In the genomic region with DNA sequence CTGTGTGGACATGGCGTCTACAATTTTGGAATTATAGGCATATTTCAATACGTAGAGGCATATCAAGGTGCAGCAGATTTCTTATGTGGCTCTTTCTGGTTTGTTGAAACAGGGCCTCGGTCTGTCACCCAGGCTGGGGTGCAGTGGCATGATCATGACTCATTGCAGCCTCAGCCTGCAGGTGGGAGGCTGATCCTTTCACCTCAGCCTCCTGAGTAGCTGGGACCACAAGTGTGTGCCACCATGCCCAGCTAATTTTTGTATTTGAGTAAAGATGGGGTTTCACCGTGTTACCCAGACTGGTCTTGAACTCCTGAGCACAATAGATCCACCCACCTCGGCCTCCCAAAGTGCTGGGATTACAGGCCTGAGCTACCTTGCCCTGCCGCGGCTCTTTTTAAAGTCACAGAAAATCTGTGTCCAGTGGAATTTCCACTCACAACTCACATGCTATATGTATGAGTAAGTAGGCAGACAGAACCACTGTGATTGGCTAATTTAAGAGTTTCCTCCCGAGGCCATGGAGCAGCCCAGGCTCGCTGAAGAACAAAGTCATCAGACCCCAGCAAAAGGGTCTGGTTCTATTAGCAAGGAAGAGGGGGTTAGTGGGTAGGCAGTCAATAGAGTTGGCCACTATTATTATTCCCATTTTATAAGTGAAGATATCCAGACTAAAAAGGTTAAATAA, we compare ENCODE assay signal across 11 cellular contexts. TPM values are rescaled to one million over a fixed set of nuclear protein-coding genes. Genes with fewer than 3 reads are reported as not detected.
A peak's percentile ranks its signal among the peaks of the same experiment; 100 is the strongest.
DNase-seq lines count a peak whose midpoint lies in the region; ATAC-seq, FAIRE-seq and TF ChIP-seq lines count a peak whose summit lies in the region.
"Had no signal": no experiment of that assay in that cellular context is flagged by ENCODE, and none has a peak within 500 bp of the region (broad histone marks: within the 10 kb centered on the region; RNA-seq: fewer than 3 reads in every experiment).

No MANE protein-coding gene starts in this region.

- H3K4me2 ChIP-seq in IMR-90 (ENCODE audit: low read depth, low read length): no peak overlapping the region
- H3K4me2 ChIP-seq in GM12878 (ENCODE audit: control insufficient read depth, insufficient read depth): peak overlapping the region; percentile 49
- H3K4me2 ChIP-seq in trophoblast cell (ENCODE audit: low read length): no peak overlapping the region

- H2AFZ ChIP-seq in IMR-90 (replicated peaks; ENCODE audit: low read length, poor library complexity) (no peak overlapping the region), GM12878 (ENCODE audit: control insufficient read depth, low read depth, low read length) (no peak overlapping the region; the same call in none of the 2 replicates), trophoblast cell (ENCODE audit: insufficient read depth, low read length, poor library complexity) (no peak overlapping the region)

- H3K27me3 Mint-ChIP-seq in activated CD4-positive, alpha-beta memory T cell treated with anti-CD3 and anti-CD28 coated beads, Interleukin-2, amount 10 ng/mL, durations not matched to agents 7 days and 5 days: no peaks in the 10 kb centered on the region

- H3K4me1 ChIP-seq in IMR-90 (ENCODE audit: control insufficient read depth, insufficient read depth, low read length) (peaks cover 11% of the 10 kb centered on the region), GM12878 (ENCODE audit: control insufficient read depth, insufficient read depth, low read length) (peaks cover 66% of the 10 kb centered on the region), trophoblast cell (ENCODE audit: control insufficient read depth in 1 of 2, insufficient read depth in 2 of 2, low read length in 2 of 2) (no peaks in the 10 kb centered on the region)
- H3K4me1 ChIP-seq: ascending aorta had no signal

- intact Hi-C loops in IMR-90 (cut with micrococcal nuclease) (no loop called here), GM12878 (cut with micrococcal nuclease; ENCODE audit: unreplicated experiment) (loop anchor here (5.0 kb wide), 1 partner anchor 38 kb away; no protein-coding TSS in a partner anchor)

- H2BK12ac ChIP-seq in trophoblast cell (ENCODE audit: low read length): no peak overlapping the region

- peaks cover 16% of the 10 kb centered on the region for H3K9me1 ChIP-seq in IMR-90 (ENCODE audit: insufficient read depth, low read length)

- H3K14ac ChIP-seq in IMR-90 (replicated peaks; ENCODE audit: low read depth, low read length): no peak overlapping the region
- no peak overlapping the region for H3K14ac ChIP-seq in trophoblast cell (ENCODE audit: low read length)

- no peaks in the 10 kb centered on the region for H3K9me3 Mint-ChIP-seq in activated CD4-positive, alpha-beta memory T cell treated with anti-CD3 and anti-CD28 coated beads, Interleukin-2, amount 10 ng/mL, durations not matched to agents 7 days and 5 days

- H4K8ac ChIP-seq in IMR-90 (ENCODE audit: low read depth in 2 of 2, low read length in 2 of 2): no peak overlapping the region
- no peak overlapping the region for H4K8ac ChIP-seq in trophoblast cell (ENCODE audit: low read depth, low read length)

- H2AK5ac ChIP-seq in IMR-90 (ENCODE audit: low read depth, low read length) (no peak overlapping the region), trophoblast cell (ENCODE audit: low read length) (no peak overlapping the region)

- H4K20me1 ChIP-seq in IMR-90 (ENCODE audit: insufficient read depth, low read length) (peaks cover 7% of the 10 kb centered on the region; the same call in 1 of the 2 replicates), GM12878 (ENCODE audit: control insufficient read depth, insufficient read depth) (no peaks in the 10 kb centered on the region)

- no peak overlapping the region for H4K91ac ChIP-seq in IMR-90 (ENCODE audit: insufficient read depth, low read depth, low read length)
- no peak overlapping the region for H4K91ac ChIP-seq in trophoblast cell (ENCODE audit: low read depth, low read length)

- SMC1A ChIA-PET in GM12878 (lab: Charles Lee; ENCODE audit: uncharacterized antibody, unreplicated experiment): interaction anchor here (0.9 to 14.5 kb wide), 10 partner anchors 9 to 109 kb away, joined by 3 to 254 read pairs (median 6); partner anchors contain the start of gene GNG2

- H3K27ac ChIP-seq in IMR-90 (ENCODE audit: insufficient read depth, low read length): no peak overlapping the region
- peak overlapping the region; percentile 69 for H3K27ac ChIP-seq in GM12878 (ENCODE audit: control insufficient read depth, insufficient read depth)
- H3K27ac ChIP-seq in trophoblast cell (ENCODE audit: low read depth, low read length): no peak overlapping the region
- H3K27ac ChIP-seq: ascending aorta had no signal

- H3K23ac ChIP-seq in IMR-90 (ENCODE audit: low read depth, low read length) (0 out of 2 replicates have a peak overlapping the region, but pooled peaks have one; percentile 71), trophoblast cell (ENCODE audit: low read length) (no peak overlapping the region)

- H2AK9ac ChIP-seq in IMR-90 (replicated peaks; ENCODE audit: low read depth, low read length, poor library complexity): no peak overlapping the region

- no peak for FAIRE-seq in GM12878 (lab: Jason Lieb, UNC)
- FAIRE-seq: endometrium had no signal

- RAD21 ChIA-PET in GM12878 (lab: Charles Lee; ENCODE audit: unreplicated experiment): interaction anchor here (1.1 to 15.9 kb wide), 5 partner anchors 9 to 109 kb away, joined by 3 to 197 read pairs (median 14); partner anchors contain the start of gene GNG2

- TF ChIP-seq CTCF in IMR-90 (conservative IDR thresholded peaks at IDR 0.05; ENCODE audit: low read depth, low read length) (no peak), GM12878 (IDR thresholded peaks at IDR 0.05 in 2 of 3, conservative IDR thresholded peaks at IDR 0.05 in 1 of 3; ENCODE audit: control insufficient read depth in 2 of 3, extremely low read depth in 1 of 3, insufficient read depth in 1 of 3, low read depth in 3 of 3, low read length in 3 of 3) (no peak)

- no peak overlapping the region for H3K56ac ChIP-seq in IMR-90 (ENCODE audit: extremely low read depth, insufficient read depth, low read length)

- H2BK20ac ChIP-seq in IMR-90 (ENCODE audit: low read depth, low read length): no peak overlapping the region

- in situ Hi-C loops in IMR-90 (cut with MboI; ENCODE audit: low sequenced_read_pairs) (no loop called here), GM12878 (cut with MboI) (no loop called here)

- TF ChIP-seq RAD21 in IMR-90 (IDR thresholded peaks at IDR 0.05; ENCODE audit: low read length) (no peak), GM12878 (IDR thresholded peaks at IDR 0.05; ENCODE audit: insufficient read depth, low read depth, low read length) (no peak)

- POLR2A ChIA-PET in IMR-90 (lab: Charles Lee; ENCODE audit: unreplicated experiment) (no interaction called here), GM12878 (lab: Charles Lee) (interaction anchor here (0.8 to 4.7 kb wide), 6 partner anchors 9 to 20 kb away, joined by 3 to 28 read pairs (median 4); partner anchors contain the start of gene GNG2), HEK293T (lab: Yijun Ruan, JAX) (no interaction called here)
- POLR2A ChIA-PET in activated CD4-positive, alpha-beta memory T cell treated with anti-CD3 and anti-CD28 coated beads, Interleukin-2, amount 10 ng/mL, durations not matched to agents 7 days and 5 days (lab: Charles Lee): interaction anchor here (0.6 to 5.7 kb wide), 7 partner anchors 8 to 318 kb away, joined by 3 to 78 read pairs (median 3); partner anchors contain the start of gene GNG2

- H3K9ac ChIP-seq in IMR-90 (ENCODE audit: low read depth, low read length): no peak overlapping the region
- H3K9ac ChIP-seq in GM12878 (ENCODE audit: control insufficient read depth, insufficient read depth, low read length): no peak overlapping the region
- no peak overlapping the region for H3K9ac ChIP-seq in trophoblast cell (ENCODE audit: low read length)

- H3K4me1 Mint-ChIP-seq in activated CD4-positive, alpha-beta memory T cell treated with anti-CD3 and anti-CD28 coated beads, Interleukin-2, amount 10 ng/mL, durations not matched to agents 7 days and 5 days: peaks cover 43% of the 10 kb centered on the region

- H2BK5ac ChIP-seq in IMR-90 (ENCODE audit: low read depth, low read length, poor library complexity, severe bottlenecking) (no peak overlapping the region), trophoblast cell (ENCODE audit: low read depth, low read length, poor library complexity) (no peak overlapping the region)

- H3K79me2 ChIP-seq in GM12878 (ENCODE audit: control insufficient read depth, insufficient read depth, low read length) (peaks cover 84% of the 10 kb centered on the region), trophoblast cell (ENCODE audit: control insufficient read depth, insufficient read depth, low read length, poor library complexity) (no peaks in the 10 kb centered on the region)

- H3K27me3 ChIP-seq in IMR-90 (ENCODE audit: control insufficient read depth, insufficient read depth, low read length) (no peaks in the 10 kb centered on the region), GM12878 (replicated peaks in 1 of 2; ENCODE audit: control insufficient read depth in 2 of 2, insufficient read depth in 2 of 2, low read length in 1 of 2) (no peaks in the 10 kb centered on the region), trophoblast cell (ENCODE audit: insufficient read depth, low read length) (no peaks in the 10 kb centered on the region)
- H3K27me3 ChIP-seq: ascending aorta had no signal

- no peak overlapping the region for H4K12ac ChIP-seq in trophoblast cell (ENCODE audit: low read depth, low read length)

- H3K36me3 Mint-ChIP-seq in activated CD4-positive, alpha-beta memory T cell treated with anti-CD3 and anti-CD28 coated beads, Interleukin-2, amount 10 ng/mL, durations not matched to agents 7 days and 5 days (ENCODE audit: low read depth): peaks cover 35% of the 10 kb centered on the region

- dilution Hi-C loops in IMR-90 (cut with HindIII; ENCODE audit: low sequenced_read_pairs, unreplicated experiment): no loop called here

- 100% methylated on average over 1 of the region's 9 CpGs; no CpG with 5 or more reads in 1 of the 2 experiments for WGBS in IMR-90 (ENCODE audit: extremely low coverage in 2 of 2, insufficient read length in 1 of 2), 2 experiments
- WGBS in GM12878 (ENCODE audit: insufficient coverage, insufficient replicate concordance, low lambda C conversion rate, missing lambda C conversion rate): 15% methylated on average over 9 of the region's 9 CpGs
- no CpG with 5 or more reads among the region's 9 CpGs for WGBS in trophoblast cell (ENCODE audit: extremely low coverage, insufficient coverage, insufficient read length)

- peaks cover 34 to 62% of the 10 kb centered on the region in 2 experiments for H3K79me1 ChIP-seq in IMR-90 (ENCODE audit: low read depth in 1 of 2, low read length in 2 of 2)
- no peaks in the 10 kb centered on the region for H3K79me1 ChIP-seq in trophoblast cell (ENCODE audit: low read length)

- no peak overlapping the region for H4K5ac ChIP-seq in IMR-90 (ENCODE audit: low read depth, low read length)

- ATAC-seq in IMR-90 (ENCODE audit: low read depth) (no peak), GM12878 (peak; percentile 24)

- TF ChIP-seq POLR2A in IMR-90 (IDR thresholded peaks at IDR 0.05; ENCODE audit: low read depth, low read length) (no peak), GM12878 (IDR thresholded peaks at IDR 0.05; ENCODE audit: low read depth, low read length) (no peak)

- peak overlapping the region; percentile 69 for H3K27ac Mint-ChIP-seq in activated CD4-positive, alpha-beta memory T cell treated with anti-CD3 and anti-CD28 coated beads, Interleukin-2, amount 10 ng/mL, durations not matched to agents 7 days and 5 days

- CTCF ChIA-PET in IMR-90 (lab: Yijun Ruan, JAX): no interaction called here
- CTCF ChIA-PET in activated CD4-positive, alpha-beta memory T cell treated with anti-CD3 and anti-CD28 coated beads, Interleukin-2, amount 10 ng/mL, durations not matched to agents 7 days and 5 days (lab: Charles Lee): interaction anchor here (1.2 kb wide), 1 partner anchor 14 kb away, joined by 3 read pairs; no protein-coding TSS in a partner anchor
- CTCF ChIA-PET in GM12878 (lab: Yijun Ruan, JAX): interaction anchor here (0.6 to 4.9 kb wide), 8 partner anchors 8 to 125 kb away, joined by 3 to 24 read pairs (median 5); no protein-coding TSS in a partner anchor
- CTCF ChIA-PET in HEK293T (lab: Yijun Ruan, JAX): interaction anchor here (0.6 kb wide), 1 partner anchor 13 kb away, joined by 3 read pairs; no protein-coding TSS in a partner anchor

- no TSS peak for BruUV-seq in IMR-90 (replicated peaks; lab: Mats Ljungman, UMichigan)
- BruUV-seq in GM12878 (replicated peaks; lab: Mats Ljungman, UMichigan): no TSS peak

- DNase-seq in IMR-90: no peak
- DNase-seq in activated CD4-positive, alpha-beta memory T cell treated with anti-CD3 and anti-CD28 coated beads, Interleukin-2, amount 10 ng/mL, durations not matched to agents 7 days and 5 days: peak; percentile 71
- no peak for DNase-seq in GM12878 (ENCODE audit: low read depth, low spot score)
- DNase-seq in stimulated activated CD8-positive, alpha-beta memory T cell treated with anti-CD3 and anti-CD28 coated beads, Interleukin-15, amount 100 ng/mL, for 48 hours (ENCODE audit: low read depth in 2 of 2): peak; percentile 59 to 66
- no peak for DNase-seq in NCI-H2227 treated with DMSO at 0.1 percent for 48 hours (lab: John Stamatoyannopoulos, UW)
- DNase-seq in NCI-H187 treated with DMSO at 0.1 percent for 48 hours (lab: John Stamatoyannopoulos, UW): no peak
- no peak for DNase-seq in HEK293T (ENCODE audit: extremely low spot score)
- no peak for DNase-seq in trophoblast cell
- DNase-seq: T1000 had no signal

- no peaks in the 10 kb centered on the region for H3K9me3 ChIP-seq in IMR-90 (ENCODE audit: control insufficient read depth, insufficient read depth, low read length)
- no peaks in the 10 kb centered on the region for H3K9me3 ChIP-seq in GM12878 (replicated peaks; ENCODE audit: control insufficient read depth, insufficient read depth, low read length)
- no peaks in the 10 kb centered on the region for H3K9me3 ChIP-seq in trophoblast cell (ENCODE audit: insufficient read depth, low read depth, low read length)
- H3K9me3 ChIP-seq: ascending aorta had no signal

- no peaks in the 10 kb centered on the region for H3K36me3 ChIP-seq in IMR-90 (ENCODE audit: control insufficient read depth, insufficient read depth, low read length)
- no peaks in the 10 kb centered on the region for H3K36me3 ChIP-seq in GM12878 (ENCODE audit: control insufficient read depth in 2 of 2, insufficient read depth in 2 of 2, low read length in 1 of 2)
- H3K36me3 ChIP-seq in trophoblast cell (ENCODE audit: control insufficient read depth in 1 of 2, insufficient read depth in 2 of 2, low read length in 2 of 2): no peaks in the 10 kb centered on the region
- H3K36me3 ChIP-seq: ascending aorta had no signal

- H3K4ac ChIP-seq in IMR-90 (ENCODE audit: low read depth, low read length) (no peak overlapping the region), trophoblast cell (ENCODE audit: low read depth, low read length) (no peak overlapping the region)

- H3K4me3 ChIP-seq in IMR-90 (ENCODE audit: insufficient read depth, low read depth, low read length) (no peak overlapping the region), GM12878 (peak overlapping the region; percentile 17; the same call in 1 of the 2 replicates), trophoblast cell (ENCODE audit: low read depth, low read length) (no peak overlapping the region)
- H3K4me3 ChIP-seq: ascending aorta had no signal

- peak overlapping the region; percentile 38 for H3K4me3 Mint-ChIP-seq in activated CD4-positive, alpha-beta memory T cell treated with anti-CD3 and anti-CD28 coated beads, Interleukin-2, amount 10 ng/mL, durations not matched to agents 7 days and 5 days

- H2BK120ac ChIP-seq in IMR-90 (ENCODE audit: low read depth, low read length) (no peak overlapping the region), trophoblast cell (ENCODE audit: insufficient read depth, low read length, poor library complexity) (no peak overlapping the region)

- TF ChIP-seq EP300 in GM12878 (IDR thresholded peaks at IDR 0.05; ENCODE audit: borderline replicate concordance in 1 of 2, control insufficient read depth in 1 of 2, low read depth in 2 of 2, low read length in 2 of 2): no peak

- no peak overlapping the region for H2BK15ac ChIP-seq in IMR-90 (ENCODE audit: low read depth, low read length)

- H3K18ac ChIP-seq in IMR-90 (ENCODE audit: low read depth, low read length) (no peak overlapping the region), trophoblast cell (ENCODE audit: low read length) (no peak overlapping the region)

RNA-seq across cellular contexts. Expression of gene GNG2, which starts 9.2 kb away (rescaled TPM):
- total RNA-seq in IMR-90 (2012; rRNA removed) (13.1 and 18.6 TPM in 2 replicates), GM12878 (2014; rRNA removed) (63.5 and 80.8 TPM in 2 replicates), GM12878 (2014; rRNA removed; fragmentation: Illumina TruSeq; extraction: Trizol) (86.5 and 91.9 TPM in 2 replicates), GM12878 (2021) (103 and 107 TPM in 2 replicates)
- polyA plus RNA-seq in IMR-90 (2012; rRNA removed) (13.5 and 14.6 TPM in 2 replicates), GM12878 (2011; rRNA removed) (62.2 and 80.3 TPM in 2 replicates), GM12878 (2014; fragmentation: Illumina TruSeq; extraction: Trizol) (114 and 139 TPM in 2 replicates), GM12878 (2014; fragmentation: Nextera tagmentation; extraction: Ambion mirVana) (10 to 100 TPM; 31.6 to 42.0 TPM), GM12878 (2014; rRNA removed) (78.6 and 84.7 TPM in 2 replicates), GM12878 (2016; fragmentation: Nextera tagmentation; extraction: Ambion mirVana) (10 to 100 TPM; 63.4 to 69.2 TPM)
- polyA plus RNA-seq in IMR-90 (2012; cell fraction: cytosol; rRNA removed): 4.8 and 7.4 TPM in 2 replicates
- polyA plus RNA-seq in IMR-90 (2012; cell fraction: nucleus; rRNA removed; ENCODE audit: low replicate concordance): 1.1 and 6.2 TPM in 2 replicates
- 100 to 1,000 TPM; 296 to 304 TPM for total RNA-seq in activated CD4-positive, alpha-beta memory T cell treated with anti-CD3 and anti-CD28 coated beads, Interleukin-2, amount 10 ng/mL, durations not matched to agents 7 days and 5 days
- 73.6 and 83.0 TPM in 2 replicates for total RNA-seq in GM12878 (2013; cell fraction: nucleolus; rRNA removed)
- 19.7 TPM for polyA plus RNA-seq in GM12878 (2011; ENCODE audit: low read depth)
- polyA plus RNA-seq in GM12878 (2011; cell fraction: cytosol; rRNA removed): 28.3 and 31.9 TPM in 2 replicates
- 12.3 and 13.8 TPM in 2 replicates for polyA plus RNA-seq in GM12878 (2011; cell fraction: nucleus; rRNA removed)
- 40.5 and 43.9 TPM in 2 replicates for polyA plus RNA-seq in GM12878 (2012)
- polyA minus RNA-seq in GM12878 (2011; rRNA and poly(A)+ RNA removed): 38.2 and 38.9 TPM in 2 replicates
- polyA minus RNA-seq in GM12878 (2011; cell fraction: cytosol; rRNA and poly(A)+ RNA removed): 12.3 and 14.1 TPM in 2 replicates
- 11.2 and 18.9 TPM in 2 replicates for polyA minus RNA-seq in GM12878 (2011; cell fraction: nucleus; rRNA and poly(A)+ RNA removed)
- polyA plus RNA-seq in trophoblast cell (2013): 0.92 and 0.93 TPM in 2 replicates

Comparison
In these comparisons a context has a peak if more than half of its experiments do, and no peak if none do; other contexts are left out.
1. DNase-seq: peak in activated CD4-positive, alpha-beta memory T cell treated with anti-CD3 and anti-CD28 coated beads, Interleukin-2, amount 10 ng/mL, durations not matched to agents 7 days and 5 days (single experiment) and stimulated activated CD8-positive, alpha-beta memory T cell treated with anti-CD3 and anti-CD28 coated beads, Interleukin-15, amount 100 ng/mL, for 48 hours (2 of 2); none in IMR-90 (single experiment), GM12878 (single experiment), NCI-H2227 treated with DMSO at 0.1 percent for 48 hours (single experiment), NCI-H187 treated with DMSO at 0.1 percent for 48 hours (single experiment), HEK293T (single experiment) and trophoblast cell (0 of 2).
2. POLR2A ChIA-PET loops: an anchor here in activated CD4-positive, alpha-beta memory T cell treated with anti-CD3 and anti-CD28 coated beads, Interleukin-2, amount 10 ng/mL, durations not matched to agents 7 days and 5 days (0.6 to 5.7 kb wide) and GM12878 (0.8 to 4.7 kb wide); none called in IMR-90 and HEK293T.